Comparison of ENCODE assay signal across 8 cellular contexts in genomic region chr15:51623386-51623938, GRCh38. TPM values are rescaled to one million over a fixed set of nuclear protein-coding genes. Genes with fewer than 3 reads are reported as not detected.
DNase-seq lines count a peak whose midpoint lies in the region; ATAC-seq, FAIRE-seq and TF ChIP-seq lines count a peak whose summit lies in the region.

No MANE protein-coding gene starts in this region.

- 21% methylated on average over 8 of the region's 8 CpGs for WGBS in suprapubic skin

- H3K9ac ChIP-seq in kidney (ENCODE audit: low read length in 2 of 2), result peak overlapping the region in 1 of 2 donors; percentile 77

- H3K27ac ChIP-seq in CD8-positive, alpha-beta memory T cell (ENCODE audit: low read depth, low read length), result peak overlapping the region; percentile 10
- H3K27ac ChIP-seq in kidney (ENCODE audit: low read depth in 2 of 2, low read length in 2 of 2), result peak overlapping the region; percentile 3 to 88
- H3K27ac ChIP-seq in suprapubic skin, result peak overlapping the region; percentile 79

- no peak for DNase-seq in CD8-positive, alpha-beta memory T cell
- peak; percentile 85 for DNase-seq in KBM-7
- no peak for DNase-seq in kidney
- DNase-seq in suprapubic skin (ENCODE audit: low spot score in 2 of 2), result no peak
- no peak for DNase-seq in activated CD4-positive, alpha-beta T cell treated with anti-CD3 and anti-CD28 coated beads for 4 hours

- H3K4me1 ChIP-seq in CD8-positive, alpha-beta memory T cell (ENCODE audit: insufficient read depth, low read length), result peaks cover 7% of the 10 kb centered on the region
- H3K4me1 ChIP-seq in kidney (ENCODE audit: control insufficient read depth in 1 of 2, insufficient read depth in 1 of 2, low read depth in 1 of 2, low read length in 2 of 2) (peaks cover 0 to 4% of the 10 kb centered on the region in 2 donors), suprapubic skin (peaks cover 18% of the 10 kb centered on the region)

- ATAC-seq in activated T-helper 17 cell treated with anti-CD3 and anti-CD28 coated beads, Interleukin-2, amount 50 U/mL, for 72 hours (replicated peaks), result no peak
- ATAC-seq in HG03159 (IDR thresholded peaks at IDR 0.05; ENCODE audit: unreplicated experiment) (no peak), HG03354 (IDR thresholded peaks at IDR 0.05; ENCODE audit: poor library complexity, severe bottlenecking, unreplicated experiment) (no peak)

- H3K36me3 ChIP-seq in CD8-positive, alpha-beta memory T cell (ENCODE audit: insufficient read depth, low read length), result no peaks in the 10 kb centered on the region
- no peaks in the 10 kb centered on the region for H3K36me3 ChIP-seq in kidney (ENCODE audit: control insufficient read depth in 1 of 2, insufficient read depth in 2 of 2, low read length in 2 of 2)
- H3K36me3 ChIP-seq in suprapubic skin, result no peaks in the 10 kb centered on the region

- TF ChIP-seq EP300 in suprapubic skin (IDR thresholded peaks at IDR 0.05), result no peak

- no peaks in the 10 kb centered on the region for H3K9me3 Mint-ChIP-seq in CD8-positive, alpha-beta memory T cell
- no peaks in the 10 kb centered on the region for H3K9me3 Mint-ChIP-seq in activated T-helper 17 cell treated with anti-CD3 and anti-CD28 coated beads, Interleukin-2, amount 50 U/mL, for 72 hours

- peaks cover 10 to 25% (median 15%) of the 10 kb centered on the region in 3 donors for H3K4me1 Mint-ChIP-seq in CD8-positive, alpha-beta memory T cell
- peaks cover 4% of the 10 kb centered on the region for H3K4me1 Mint-ChIP-seq in activated T-helper 17 cell treated with anti-CD3 and anti-CD28 coated beads, Interleukin-2, amount 50 U/mL, for 72 hours

- peak overlapping the region; percentile 61 for H3K4me3 ChIP-seq in CD8-positive, alpha-beta memory T cell (ENCODE audit: low read length)
- H3K4me3 ChIP-seq in kidney (ENCODE audit: low read length in 2 of 2), result peak overlapping the region; percentile 90 to 91
- peak overlapping the region; percentile 87 for H3K4me3 ChIP-seq in suprapubic skin

- intact Hi-C loops in kidney (cut with DNase I), result no loop called here

- no peak for TF ChIP-seq POLR2A in suprapubic skin (IDR thresholded peaks at IDR 0.05)

- no peak for FAIRE-seq in kidney (lab: Jason Lieb, UNC)

- H3K27me3 ChIP-seq in CD8-positive, alpha-beta memory T cell (ENCODE audit: insufficient read depth, low read length, poor library complexity, severe bottlenecking), result no peaks in the 10 kb centered on the region
- H3K27me3 ChIP-seq in suprapubic skin, result no peaks in the 10 kb centered on the region

- peaks cover 17 to 36% of the 10 kb centered on the region in 2 donors for H3K27me3 Mint-ChIP-seq in CD8-positive, alpha-beta memory T cell
- peaks cover 16% of the 10 kb centered on the region for H3K27me3 Mint-ChIP-seq in activated T-helper 17 cell treated with anti-CD3 and anti-CD28 coated beads, Interleukin-2, amount 50 U/mL, for 72 hours

- peak overlapping the region in 2 of 8 donors; percentile 38 to 46 for H3K27ac Mint-ChIP-seq in CD8-positive, alpha-beta memory T cell
- no peak overlapping the region for H3K27ac Mint-ChIP-seq in activated T-helper 17 cell treated with anti-CD3 and anti-CD28 coated beads, Interleukin-2, amount 50 U/mL, for 72 hours

- POLR2A ChIA-PET in CD8-positive, alpha-beta memory T cell (lab: Charles Lee), result no interaction called here

- H3K4me3 Mint-ChIP-seq in CD8-positive, alpha-beta memory T cell, result peak overlapping the region; percentile 55 to 94 (median 80)
- peak overlapping the region; percentile 89 for H3K4me3 Mint-ChIP-seq in activated T-helper 17 cell treated with anti-CD3 and anti-CD28 coated beads, Interleukin-2, amount 50 U/mL, for 72 hours

- in situ Hi-C loops in KBM-7 (cut with MboI; ENCODE audit: low pct_unique_long_range_greater_than_20kb, low sequenced_read_pairs), result no loop called here

- H3K9me3 ChIP-seq in CD8-positive, alpha-beta memory T cell (ENCODE audit: low read length), result no peaks in the 10 kb centered on the region
- no peaks in the 10 kb centered on the region for H3K9me3 ChIP-seq in kidney (ENCODE audit: control insufficient read depth in 1 of 2, low read length in 2 of 2)
- no peaks in the 10 kb centered on the region for H3K9me3 ChIP-seq in suprapubic skin

- H3K36me3 Mint-ChIP-seq in CD8-positive, alpha-beta memory T cell, result peaks cover 0 to 2% (median 0%) of the 10 kb centered on the region in 3 donors
- no peaks in the 10 kb centered on the region for H3K36me3 Mint-ChIP-seq in activated T-helper 17 cell treated with anti-CD3 and anti-CD28 coated beads, Interleukin-2, amount 50 U/mL, for 72 hours (ENCODE audit: low read depth)

- TF ChIP-seq CTCF in kidney (IDR thresholded peaks at IDR 0.05; ENCODE audit: borderline replicate concordance, extremely low read depth, insufficient read depth) (no peak), suprapubic skin (IDR thresholded peaks at IDR 0.05) (no peak)

- CTCF ChIA-PET in CD8-positive, alpha-beta memory T cell (lab: Charles Lee), result interaction anchor here (1.6 kb wide), 1 partner anchor 153 kb away, joined by 10 read pairs; no protein-coding TSS in a partner anchor

RNA-seq across cellular contexts. Expression of gene DMXL2, which starts 0.9 kb away (rescaled TPM):
- 1 to 10 TPM; 5.8 to 7.0 TPM for total RNA-seq in CD8-positive, alpha-beta memory T cell
- 0.61 TPM for polyA plus RNA-seq in CD8-positive, alpha-beta memory T cell
- total RNA-seq in activated T-helper 17 cell treated with anti-CD3 and anti-CD28 coated beads, Interleukin-2, amount 50 U/mL, for 72 hours, result 1 to 10 TPM; 4.0 to 9.2 TPM
- 29.0 TPM for total RNA-seq in kidney
- polyA plus RNA-seq in kidney (ENCODE audit: insufficient read depth, low read depth, low replicate concordance), result 14.6 TPM
- total RNA-seq in suprapubic skin, result 10 to 100 TPM in 2 of 4 donors, 1 to 10 TPM in 2; 4.1 to 32.9 (median 8.3) TPM

RNA-seq across cellular contexts. Expression of gene SCG3, which starts 57.8 kb away (rescaled TPM):
- not detected for total RNA-seq in CD8-positive, alpha-beta memory T cell
- polyA plus RNA-seq in CD8-positive, alpha-beta memory T cell, result not detected
- total RNA-seq in activated T-helper 17 cell treated with anti-CD3 and anti-CD28 coated beads, Interleukin-2, amount 50 U/mL, for 72 hours, result not detected
- 0.13 TPM for total RNA-seq in kidney
- 0.11 TPM for polyA plus RNA-seq in kidney (ENCODE audit: insufficient read depth, low read depth, low replicate concordance)
- total RNA-seq in suprapubic skin, result not detected

Comparison
In these comparisons a context has a peak if more than half of its experiments do, and no peak if none do; other contexts are left out.
1. H3K27ac ChIP-seq: peak in every context shown above with its lines; median percentile 79 in suprapubic skin; 46 in kidney; 10 in CD8-positive, alpha-beta memory T cell.